ENCODE assay signal across 18 cellular contexts in the genomic region with DNA sequence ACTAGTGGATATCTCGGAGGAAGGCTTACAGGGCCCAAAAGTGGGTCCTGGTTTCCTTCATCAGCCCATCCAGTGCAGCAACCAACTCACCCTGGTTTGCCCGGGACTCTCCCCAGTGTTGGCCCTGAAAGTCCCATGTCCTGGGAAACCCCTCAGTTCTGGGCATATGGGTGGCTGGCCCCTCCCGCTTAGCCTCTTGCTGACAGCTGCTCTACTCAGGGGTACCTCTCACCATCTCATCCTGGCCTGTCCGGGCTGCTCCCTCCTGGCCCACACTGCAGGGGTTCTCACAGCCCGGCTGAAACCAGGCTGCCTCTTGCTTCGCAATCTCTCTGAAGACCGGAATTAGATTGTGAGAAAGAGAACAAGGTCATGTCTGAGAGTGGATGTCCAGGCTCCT. TPM values are rescaled to one million over a fixed set of nuclear protein-coding genes. Genes with fewer than 3 reads are reported as not detected.
DNase-seq lines count a peak whose midpoint lies in the region; ATAC-seq and TF ChIP-seq lines count a peak whose summit lies in the region.
"Had no signal": no experiment of that assay in that cellular context is flagged by ENCODE, and none has a peak within 500 bp of the region (broad histone marks: within the 10 kb centered on the region; RNA-seq: fewer than 3 reads in every experiment).

No MANE protein-coding gene starts in this region.

- no peak overlapping the region for H3K4me3 ChIP-seq in OCI-LY3 (ENCODE audit: low read length)
- no peak overlapping the region for H3K4me3 ChIP-seq in upper lobe of right lung
- H3K4me3 ChIP-seq in coronary artery: no peak overlapping the region
- H3K4me3 ChIP-seq: GM23338 had no signal

- no peaks in the 10 kb centered on the region for H3K79me2 ChIP-seq in OCI-LY3 (ENCODE audit: low read length)

- H3K4me2 ChIP-seq in OCI-LY3 (ENCODE audit: low read length): peak overlapping the region; percentile 43
- H3K4me2 ChIP-seq: GM23338 had no signal

- H3K9me3 ChIP-seq in OCI-LY3 (ENCODE audit: insufficient read depth, low read length) (peaks cover 4% of the 10 kb centered on the region; the same call in 1 of the 2 replicates), upper lobe of right lung (no peaks in the 10 kb centered on the region)
- H3K9me3 ChIP-seq: BE2C had no signal

- H3K27me3 ChIP-seq in OCI-LY3 (ENCODE audit: low read depth, low read length) (peaks cover 21% of the 10 kb centered on the region), upper lobe of right lung (peaks cover 12% of the 10 kb centered on the region)

- no peak overlapping the region for H3K27ac ChIP-seq in OCI-LY3 (ENCODE audit: low read length)
- H3K27ac ChIP-seq in upper lobe of right lung: no peak overlapping the region
- no peak overlapping the region for H3K27ac ChIP-seq in coronary artery

- intact Hi-C loops in upper lobe of right lung (cut with DNase I): no loop called here

- no peak overlapping the region for H3K4me3 Mint-ChIP-seq in stimulated activated effector memory CD8-positive, alpha-beta T cell treated with anti-CD3 and anti-CD28 coated beads, Interleukin-12 subunit alpha, Interleukin-12 subunit beta, amount 100 ng/mL, for 72 hours
- H3K4me3 Mint-ChIP-seq: CD4-positive, CD25-positive, alpha-beta regulatory T cell; CD8-positive, alpha-beta memory T cell; GM23338; HFFc6 had no signal

- H3K4me1 ChIP-seq in OCI-LY3 (ENCODE audit: low read length) (peaks cover 10% of the 10 kb centered on the region), upper lobe of right lung (no peaks in the 10 kb centered on the region)
- H3K4me1 ChIP-seq: BE2C had no signal

- H3K27ac Mint-ChIP-seq in stimulated activated effector memory CD8-positive, alpha-beta T cell treated with anti-CD3 and anti-CD28 coated beads, Interleukin-12 subunit alpha, Interleukin-12 subunit beta, amount 100 ng/mL, for 72 hours: no peak overlapping the region
- H3K27ac Mint-ChIP-seq: CD4-positive, CD25-positive, alpha-beta regulatory T cell; GM23338; HFFc6 had no signal

- no peak overlapping the region for H3K9ac ChIP-seq in OCI-LY3 (ENCODE audit: low read length)

- no peaks in the 10 kb centered on the region for H3K36me3 Mint-ChIP-seq in stimulated activated effector memory CD8-positive, alpha-beta T cell treated with anti-CD3 and anti-CD28 coated beads, Interleukin-12 subunit alpha, Interleukin-12 subunit beta, amount 100 ng/mL, for 72 hours
- H3K36me3 Mint-ChIP-seq: CD4-positive, CD25-positive, alpha-beta regulatory T cell; CD8-positive, alpha-beta memory T cell had no signal

- H3K9me3 Mint-ChIP-seq in stimulated activated effector memory CD8-positive, alpha-beta T cell treated with anti-CD3 and anti-CD28 coated beads, Interleukin-12 subunit alpha, Interleukin-12 subunit beta, amount 100 ng/mL, for 72 hours: no peaks in the 10 kb centered on the region
- H3K9me3 Mint-ChIP-seq: CD8-positive, alpha-beta memory T cell; GM23338; HFFc6 had no signal

- DNase-seq in stimulated activated effector memory CD8-positive, alpha-beta T cell treated with anti-CD3 and anti-CD28 coated beads, Interleukin-12 subunit alpha, Interleukin-12 subunit beta, amount 100 ng/mL, for 72 hours (ENCODE audit: low spot score in 2 of 2): no peak
- DNase-seq in upper lobe of right lung (no peak), coronary artery (ENCODE audit: low spot score) (no peak)
- no peak for DNase-seq in activated CD4-positive, CD25-positive, alpha-beta regulatory T cell (lab: John Stamatoyannopoulos, UW)
- DNase-seq: ACHN; BE2C; C1 segment of cervical spinal cord; CD4-positive, CD25-positive, alpha-beta regulatory T cell; CD8-positive, alpha-beta memory T cell; COR-L47; DMS 273 treated with DMSO at 0.1 percent for 48 hours; DMS53; HCEC 1CT; HFFc6; IMR-90 had no signal

- TF ChIP-seq CTCF in OCI-LY3 (IDR thresholded peaks at IDR 0.05; ENCODE audit: low read depth, low read length) (no peak), upper lobe of right lung (IDR thresholded peaks at IDR 0.05) (no peak), coronary artery (IDR thresholded peaks at IDR 0.05) (no peak)

- H2AFZ ChIP-seq in OCI-LY3 (ENCODE audit: low read depth, low read length): no peak overlapping the region
- H2AFZ ChIP-seq: GM23338 had no signal

- H3K4me1 Mint-ChIP-seq in stimulated activated effector memory CD8-positive, alpha-beta T cell treated with anti-CD3 and anti-CD28 coated beads, Interleukin-12 subunit alpha, Interleukin-12 subunit beta, amount 100 ng/mL, for 72 hours: no peaks in the 10 kb centered on the region
- H3K4me1 Mint-ChIP-seq: CD4-positive, CD25-positive, alpha-beta regulatory T cell; CD8-positive, alpha-beta memory T cell; GM23338 had no signal

- ATAC-seq in GM18907 (IDR thresholded peaks at IDR 0.05; ENCODE audit: unreplicated experiment) (peak; percentile 54), upper lobe of right lung (peak; percentile 13)
- ATAC-seq in stimulated activated effector memory CD8-positive, alpha-beta T cell treated with anti-CD3 and anti-CD28 coated beads, Interleukin-12 subunit alpha, Interleukin-12 subunit beta, amount 100 ng/mL, for 72 hours: peak; percentile 16
- ATAC-seq: GM23338 had no signal

- no peaks in the 10 kb centered on the region for H4K20me1 ChIP-seq in OCI-LY3 (ENCODE audit: insufficient read depth, low read length)

- H3K36me3 ChIP-seq in OCI-LY3 (replicated peaks; ENCODE audit: low read depth, low read length): no peaks in the 10 kb centered on the region
- H3K36me3 ChIP-seq in upper lobe of right lung: no peaks in the 10 kb centered on the region
- H3K36me3 ChIP-seq: BE2C had no signal

RNA-seq across cellular contexts. Expression of gene SLC24A4, which starts 48.9 kb away (rescaled TPM):
- total RNA-seq in upper lobe of right lung: 1.6 TPM
- total RNA-seq: CD4-positive, CD25-positive, alpha-beta regulatory T cell; HFFc6; IMR-90 had no signal
